1 cellular context compared by ENCODE assay signal in genomic region chr17:62140836-62141235, GRCh38.
TF ChIP-seq lines count a peak whose summit lies in the region.

No MANE protein-coding gene starts in this region.

TF ChIP-seq in GM23338, 12 proteins besides CTCF, POLR2A, EP300 and RAD21 (continued from another document):
- TF ChIP-seq ZNF462 (CRISPR knock-in tag; IDR thresholded peaks at IDR 0.05), result no peak
